Comparison of ENCODE assay signal across 1 cellular context in genomic region chr1:53134042-53134485, GRCh38.
TF ChIP-seq lines count a peak whose summit lies in the region.

No MANE protein-coding gene starts in this region.

TF ChIP-seq in HepG2, 621 proteins besides CTCF, POLR2A, EP300 and RAD21:
- no peak for TF ChIP-seq HMGXB3 (CRISPR knock-in tag; IDR thresholded peaks at IDR 0.05; ENCODE audit: borderline replicate concordance)
- TF ChIP-seq ATM (IDR thresholded peaks at IDR 0.05; ENCODE audit: borderline replicate concordance) = no peak
- TF ChIP-seq HOXD1 (CRISPR knock-in tag; IDR thresholded peaks at IDR 0.05) = no peak
- no peak for TF ChIP-seq HIC2 (CRISPR knock-in tag; IDR thresholded peaks at IDR 0.05; ENCODE audit: low read depth)
- TF ChIP-seq ZNF451 (CRISPR knock-in tag; IDR thresholded peaks at IDR 0.05) = no peak
- TF ChIP-seq ZNF280B (CRISPR knock-in tag; IDR thresholded peaks at IDR 0.05; ENCODE audit: borderline replicate concordance) = no peak
- TF ChIP-seq ZBTB4 (CRISPR knock-in tag; IDR thresholded peaks at IDR 0.05; ENCODE audit: borderline replicate concordance) = no peak
- TF ChIP-seq ZNF761 (CRISPR knock-in tag; conservative IDR thresholded peaks at IDR 0.05) = no peak
- no peak for TF ChIP-seq STAT6 (CRISPR knock-in tag; IDR thresholded peaks at IDR 0.05; ENCODE audit: borderline replicate concordance)
- no peak for TF ChIP-seq ZNF83 (CRISPR knock-in tag; IDR thresholded peaks at IDR 0.05; ENCODE audit: borderline replicate concordance)
- no peak for TF ChIP-seq FOXA3 (CRISPR knock-in tag; IDR thresholded peaks at IDR 0.05)
- TF ChIP-seq FOXP4 (CRISPR knock-in tag; IDR thresholded peaks at IDR 0.05) = no peak
- TF ChIP-seq ZNF614 (CRISPR knock-in tag; IDR thresholded peaks at IDR 0.05; ENCODE audit: borderline replicate concordance) = no peak
- no peak for TF ChIP-seq ZBTB44 (CRISPR knock-in tag; IDR thresholded peaks at IDR 0.05)
- no peak for TF ChIP-seq HNF1A (IDR thresholded peaks at IDR 0.05; ENCODE audit: low read depth)
- no peak for TF ChIP-seq HNF1A (CRISPR knock-in tag; IDR thresholded peaks at IDR 0.05; ENCODE audit: borderline replicate concordance)
- no peak for TF ChIP-seq CERS6 (CRISPR knock-in tag; IDR thresholded peaks at IDR 0.05)
- no peak for TF ChIP-seq ZNF136 (CRISPR knock-in tag; IDR thresholded peaks at IDR 0.05; ENCODE audit: low read depth)
TF ChIP-seq in HepG2: peak in this region for 0.
